In genomic region chr11:61511383-61511782, GRCh38 we compare ENCODE assay signal across 35 cellular contexts. TPM values are rescaled to one million over a fixed set of nuclear protein-coding genes. Genes with fewer than 3 reads are reported as not detected.
DNase-seq lines count a peak whose midpoint lies in the region; ATAC-seq and TF ChIP-seq lines count a peak whose summit lies in the region.
"Had no signal": no experiment of that assay in that cellular context is flagged by ENCODE, and none has a peak within 500 bp of the region (broad histone marks: within the 10 kb centered on the region; RNA-seq: fewer than 3 reads in every experiment).

No MANE protein-coding gene starts in this region.

- H3K4me2 ChIP-seq in parathyroid adenoma (ENCODE audit: low read length): no peak overlapping the region
- H3K4me2 ChIP-seq: PC-9, smooth muscle cell had no signal

- H3K79me2 ChIP-seq in parathyroid adenoma: no peaks in the 10 kb centered on the region

- H3K27me3 ChIP-seq in right atrium auricular region: peaks cover 7 to 19% of the 10 kb centered on the region in 2 donors
- H3K27me3 ChIP-seq in parathyroid adenoma (ENCODE audit: control insufficient read depth, insufficient read depth, low read length): no peaks in the 10 kb centered on the region
- peaks cover 8% of the 10 kb centered on the region for H3K27me3 ChIP-seq in vagina

- peaks cover 71% of the 10 kb centered on the region for H3K27me3 Mint-ChIP-seq in stimulated activated memory B cell treated with anti-CD40 and anti-IgM and Interleukin-4, amounts not matched to agents 10 μg/mL and 1 μg/mL and 100 μg/mL, for 72 hours

- intact Hi-C loops in left cardiac atrium (cut with DNase I) (no loop called here), vagina (cut with DNase I) (loop anchor here (10.0 kb wide), 1 partner anchor 67 kb away; no protein-coding TSS in a partner anchor), mucosa of descending colon (cut with DNase I, micrococcal nuclease) (no loop called here)

- no peak overlapping the region for H3K4me3 Mint-ChIP-seq in stimulated activated memory B cell treated with anti-CD40 and anti-IgM and Interleukin-4, amounts not matched to agents 10 μg/mL and 1 μg/mL and 100 μg/mL, for 72 hours
- H3K4me3 Mint-ChIP-seq: activated naive CD8-positive, alpha-beta T cell treated with anti-CD3 and anti-CD28 coated beads, Interleukin-2, amount 10 ng/mL, durations not matched to agents 7 days and 5 days; dendritic cell treated with granulocyte-macrophage colony-stimulating factor and Interleukin-4, amounts not matched to agents 40 ng/mL and 50 ng/mL, for 4 days; T-helper 2 cell treated with Interferon-gamma antibody and Interleukin-4, amounts not matched to agents 5 μg/mL and 100 μg/mL, for 36 hours had no signal

- TF ChIP-seq CTCF in right atrium auricular region (IDR thresholded peaks at IDR 0.05) (no peak), coronary artery (IDR thresholded peaks at IDR 0.05) (no peak), parathyroid adenoma (IDR thresholded peaks at IDR 0.05) (no peak), vagina (IDR thresholded peaks at IDR 0.05) (no peak), mucosa of descending colon (IDR thresholded peaks at IDR 0.05) (no peak)

- no peak for DNase-seq in right atrium auricular region (ENCODE audit: low spot score)
- DNase-seq in left cardiac atrium: no peak
- DNase-seq in coronary artery (ENCODE audit: low spot score): no peak
- DNase-seq in vagina (ENCODE audit: extremely low spot score in 2 of 2): no peak
- no peak for DNase-seq in mucosa of descending colon
- DNase-seq: activated CD4-positive, alpha-beta T cell treated with anti-CD3 and anti-CD28 coated beads for 4 hours; activated CD8-positive, alpha-beta memory T cell treated with anti-CD3 and anti-CD28 coated beads for 24 hours; activated effector memory CD4-positive, alpha-beta T cell treated with Interleukin-2 at 50 U/mL for 16 hours; activated naive CD8-positive, alpha-beta T cell treated with anti-CD3 and anti-CD28 coated beads, Interleukin-2, amount 10 ng/mL, durations not matched to agents 7 days and 5 days; central memory CD4-positive, alpha-beta T cell; COR-L47; DND-41; foreskin fibroblast; GF-D8; HCEC 1CT; kidney; NCI-H1436 treated with DMSO at 0.1 percent for 48 hours; NCI-H226; NCI-H69; PC-9; SHP77; stimulated activated naive CD8-positive, alpha-beta T cell treated with anti-CD3 and anti-CD28 coated beads, Interleukin-15, Interleukin-2, amounts not matched to agents 100 U/mL and 50 U/mL, for 24 hours had no signal

- no peaks in the 10 kb centered on the region for H3K36me3 Mint-ChIP-seq in stimulated activated memory B cell treated with anti-CD40 and anti-IgM and Interleukin-4, amounts not matched to agents 10 μg/mL and 1 μg/mL and 100 μg/mL, for 72 hours
- H3K36me3 Mint-ChIP-seq: activated naive CD8-positive, alpha-beta T cell treated with anti-CD3 and anti-CD28 coated beads, Interleukin-2, amount 10 ng/mL, durations not matched to agents 7 days and 5 days had no signal

- no peaks in the 10 kb centered on the region for H3K9me3 ChIP-seq in right atrium auricular region
- no peaks in the 10 kb centered on the region for H3K9me3 ChIP-seq in parathyroid adenoma (ENCODE audit: control insufficient read depth, low read length)
- no peaks in the 10 kb centered on the region for H3K9me3 ChIP-seq in vagina
- no peaks in the 10 kb centered on the region for H3K9me3 ChIP-seq in mucosa of descending colon
- H3K9me3 ChIP-seq: ascending aorta, esophagus muscularis mucosa, pancreas had no signal

- no peak overlapping the region for H3K27ac Mint-ChIP-seq in stimulated activated memory B cell treated with anti-CD40 and anti-IgM and Interleukin-4, amounts not matched to agents 10 μg/mL and 1 μg/mL and 100 μg/mL, for 72 hours
- H3K27ac Mint-ChIP-seq: activated naive CD8-positive, alpha-beta T cell treated with anti-CD3 and anti-CD28 coated beads, Interleukin-2, amount 10 ng/mL, durations not matched to agents 7 days and 5 days; dendritic cell treated with granulocyte-macrophage colony-stimulating factor and Interleukin-4, amounts not matched to agents 40 ng/mL and 50 ng/mL, for 4 days; T-helper 2 cell treated with Interferon-gamma antibody and Interleukin-4, amounts not matched to agents 5 μg/mL and 100 μg/mL, for 36 hours had no signal

- peak overlapping the region; percentile 19 for H2AFZ ChIP-seq in parathyroid adenoma
- H2AFZ ChIP-seq: PC-9 had no signal

- no peaks in the 10 kb centered on the region for H3K9me3 Mint-ChIP-seq in stimulated activated memory B cell treated with anti-CD40 and anti-IgM and Interleukin-4, amounts not matched to agents 10 μg/mL and 1 μg/mL and 100 μg/mL, for 72 hours
- H3K9me3 Mint-ChIP-seq: activated naive CD8-positive, alpha-beta T cell treated with anti-CD3 and anti-CD28 coated beads, Interleukin-2, amount 10 ng/mL, durations not matched to agents 7 days and 5 days; dendritic cell treated with granulocyte-macrophage colony-stimulating factor and Interleukin-4, amounts not matched to agents 40 ng/mL and 50 ng/mL, for 4 days; T-helper 2 cell treated with Interferon-gamma antibody and Interleukin-4, amounts not matched to agents 5 μg/mL and 100 μg/mL, for 36 hours had no signal

- H3K4me1 Mint-ChIP-seq in stimulated activated memory B cell treated with anti-CD40 and anti-IgM and Interleukin-4, amounts not matched to agents 10 μg/mL and 1 μg/mL and 100 μg/mL, for 72 hours: peaks cover 13% of the 10 kb centered on the region

- H3K4me3 ChIP-seq in right atrium auricular region (no peak overlapping the region), coronary artery (no peak overlapping the region), parathyroid adenoma (ENCODE audit: low read depth, low read length) (no peak overlapping the region), vagina (no peak overlapping the region), mucosa of descending colon (no peak overlapping the region)
- H3K4me3 ChIP-seq: ascending aorta, esophagus muscularis mucosa, lung, pancreas, PC-9, smooth muscle cell had no signal

- no peak for TF ChIP-seq POLR2A in vagina (IDR thresholded peaks at IDR 0.05)

- H3K27ac ChIP-seq in right atrium auricular region (peak overlapping the region; percentile 4 to 11), coronary artery (peak overlapping the region; percentile 89 to 93), parathyroid adenoma (peak overlapping the region; percentile 75), vagina (peak overlapping the region; percentile 9)
- H3K27ac ChIP-seq: C4-2B, pancreas, PC-9 had no signal

- H3K36me3 ChIP-seq in right atrium auricular region (no peaks in the 10 kb centered on the region), parathyroid adenoma (ENCODE audit: control insufficient read depth, insufficient read depth, low read length) (no peaks in the 10 kb centered on the region), vagina (no peaks in the 10 kb centered on the region), mucosa of descending colon (ENCODE audit: low read depth) (no peaks in the 10 kb centered on the region)
- H3K36me3 ChIP-seq: ascending aorta, esophagus muscularis mucosa, pancreas had no signal

- no peak overlapping the region for H3K9ac ChIP-seq in parathyroid adenoma

- no peak for ATAC-seq in left cardiac atrium
- no peak for ATAC-seq in GM21825 (IDR thresholded peaks at IDR 0.05; ENCODE audit: unreplicated experiment)
- no peak for ATAC-seq in mucosa of descending colon
- no peak for ATAC-seq in stimulated activated memory B cell treated with anti-CD40 and anti-IgM and Interleukin-4, amounts not matched to agents 10 μg/mL and 1 μg/mL and 100 μg/mL, for 72 hours
- ATAC-seq: HepG2; pancreas; stimulated activated naive CD8-positive, alpha-beta T cell treated with anti-CD3 and anti-CD28 coated beads, Interleukin-15, Interleukin-2, amounts not matched to agents 100 U/mL and 50 U/mL, for 24 hours had no signal

- H3K4me1 ChIP-seq in right atrium auricular region: peaks cover 0 to 23% of the 10 kb centered on the region in 2 donors
- H3K4me1 ChIP-seq in parathyroid adenoma: peaks cover 25% of the 10 kb centered on the region
- H3K4me1 ChIP-seq in vagina: peaks cover 19% of the 10 kb centered on the region
- peaks cover 16% of the 10 kb centered on the region for H3K4me1 ChIP-seq in mucosa of descending colon (ENCODE audit: low read depth)

RNA-seq across cellular contexts. Expression of gene LRRC10B, which starts 2.8 kb away (rescaled TPM):
- total RNA-seq in right atrium auricular region (1 to 10 TPM in 1 of 2 donors, under 1 TPM in 1; 0.37 to 1.1 TPM), left cardiac atrium (1 to 10 TPM in 1 of 2 donors, under 1 TPM in 1; 0.74 to 1.1 TPM), vagina (0.74 TPM), mucosa of descending colon (1 to 10 TPM in 1 of 3 donors, under 1 TPM in 2; 0.72 to 1.7 (median 0.89) TPM)
- total RNA-seq: activated naive CD8-positive, alpha-beta T cell treated with anti-CD3 and anti-CD28 coated beads, Interleukin-2, amount 10 ng/mL, durations not matched to agents 7 days and 5 days; HepG2; LHCN-M2 had no signal

Comparison
In these comparisons a context has a peak if more than half of its experiments do, and no peak if none do; other contexts are left out.
1. H3K27ac ChIP-seq: peak in every context shown above with its lines; median percentile 91 in coronary artery; 75 in parathyroid adenoma; 9 in vagina; 8 in right atrium auricular region.